9 cellular contexts compared by ENCODE assay signal in genomic region chr1:2587860-2588571, GRCh38. TPM values are rescaled to one million over a fixed set of nuclear protein-coding genes. Genes with fewer than 3 reads are reported as not detected.
DNase-seq lines count a peak whose midpoint lies in the region; ATAC-seq and TF ChIP-seq lines count a peak whose summit lies in the region.
"Had no signal": no experiment of that assay in that cellular context is flagged by ENCODE, and none has a peak within 500 bp of the region (broad histone marks: within the 10 kb centered on the region; RNA-seq: fewer than 3 reads in every experiment).

No MANE protein-coding gene starts in this region.

- H3K9me3 ChIP-seq in upper lobe of left lung: no peaks in the 10 kb centered on the region

- DNase-seq in activated naive CD4-positive, alpha-beta T cell treated with anti-CD3 and anti-CD28 coated beads for 36 hours: no peak
- no peak for DNase-seq in activated naive CD4-positive, alpha-beta T cell treated with Interleukin-2 at 50 U/mL for 16 hours
- no peak for DNase-seq in memory B cell (ENCODE audit: low spot score in 2 of 2)
- peak in 1 of 2 donors; percentile 76 for DNase-seq in upper lobe of left lung
- DNase-seq in COR-L47 (lab: John Stamatoyannopoulos, UW): no peak
- DNase-seq: NCI-H226 had no signal

- no peaks in the 10 kb centered on the region for H3K9me3 Mint-ChIP-seq in activated naive CD4-positive, alpha-beta T cell treated with anti-CD3 and anti-CD28 coated beads for 36 hours
- no peaks in the 10 kb centered on the region for H3K9me3 Mint-ChIP-seq in brain
- no peaks in the 10 kb centered on the region for H3K9me3 Mint-ChIP-seq in memory B cell

- no peak for TF ChIP-seq CTCF in brain (conservative IDR thresholded peaks at IDR 0.05)
- no peak for TF ChIP-seq CTCF in upper lobe of left lung (IDR thresholded peaks at IDR 0.05)

- TF ChIP-seq POLR2A in upper lobe of left lung (IDR thresholded peaks at IDR 0.05): no peak

- WGBS in upper lobe of left lung, 2 donors: 86 to 89% methylated on average over 5 to 16 of the region's 19 CpGs

- no peak for ATAC-seq in memory B cell (ENCODE audit: low read depth)
- no peak for ATAC-seq in upper lobe of left lung (ENCODE audit: low FRiP score in 2 of 2)
- no peak for ATAC-seq in GM21390 (IDR thresholded peaks at IDR 0.05; ENCODE audit: unreplicated experiment)
- no peak for ATAC-seq in HG02763 (IDR thresholded peaks at IDR 0.05; ENCODE audit: unreplicated experiment)

- peaks cover 0 to 18% (median 11%) of the 10 kb centered on the region in 4 donors for H3K36me3 ChIP-seq in upper lobe of left lung

- H3K4me1 Mint-ChIP-seq in activated naive CD4-positive, alpha-beta T cell treated with anti-CD3 and anti-CD28 coated beads for 36 hours (ENCODE audit: low read depth): peaks cover 37% of the 10 kb centered on the region
- H3K4me1 Mint-ChIP-seq in brain (peaks cover 26% of the 10 kb centered on the region), memory B cell (peaks cover 27% of the 10 kb centered on the region)

- no peak overlapping the region for H3K27ac Mint-ChIP-seq in activated naive CD4-positive, alpha-beta T cell treated with anti-CD3 and anti-CD28 coated beads for 36 hours
- peak overlapping the region in 1 of 5 experiments; percentile 43 for H3K27ac Mint-ChIP-seq in brain
- H3K27ac Mint-ChIP-seq in memory B cell: no peak overlapping the region

- H3K27me3 ChIP-seq in upper lobe of left lung: no peaks in the 10 kb centered on the region

- peak overlapping the region; percentile 80 for H3K4me3 Mint-ChIP-seq in activated naive CD4-positive, alpha-beta T cell treated with anti-CD3 and anti-CD28 coated beads for 36 hours
- peak overlapping the region; percentile 78 to 88 (median 80) for H3K4me3 Mint-ChIP-seq in brain
- peak overlapping the region; percentile 70 for H3K4me3 Mint-ChIP-seq in memory B cell

- peak overlapping the region in 3 of 4 donors; percentile 74 to 91 (median 90) for H3K4me3 ChIP-seq in upper lobe of left lung

- H3K27me3 Mint-ChIP-seq in activated naive CD4-positive, alpha-beta T cell treated with anti-CD3 and anti-CD28 coated beads for 36 hours (ENCODE audit: low read depth): no peaks in the 10 kb centered on the region
- H3K27me3 Mint-ChIP-seq in brain (peaks cover 2% of the 10 kb centered on the region), memory B cell (peaks cover 4% of the 10 kb centered on the region)

- CTCF ChIA-PET in activated naive CD4-positive, alpha-beta T cell treated with anti-CD3 and anti-CD28 coated beads for 36 hours (lab: Charles Lee): no interaction called here

- intact Hi-C loops in activated naive CD4-positive, alpha-beta T cell treated with anti-CD3 and anti-CD28 coated beads for 36 hours (cut with micrococcal nuclease): loop anchor here (2.0 to 10.0 kb wide), 2 partner anchors 293 to 393 kb away; partner anchors contain the start of gene FAAP20

- peaks cover 34 to 56% (median 37%) of the 10 kb centered on the region in 4 donors for H3K4me1 ChIP-seq in upper lobe of left lung

- peaks cover 3% of the 10 kb centered on the region for H3K36me3 Mint-ChIP-seq in activated naive CD4-positive, alpha-beta T cell treated with anti-CD3 and anti-CD28 coated beads for 36 hours (ENCODE audit: low read depth)
- H3K36me3 Mint-ChIP-seq in brain (peaks cover 9% of the 10 kb centered on the region), memory B cell (no peaks in the 10 kb centered on the region)

- H3K27ac ChIP-seq in upper lobe of left lung: peak overlapping the region in 1 of 4 donors; percentile 99

- no peak for TF ChIP-seq EP300 in upper lobe of left lung (IDR thresholded peaks at IDR 0.05)

RNA-seq across cellular contexts. Expression of gene PRXL2B, which starts 1.4 kb away (rescaled TPM):
- 10 to 100 TPM; 21.8 to 22.1 TPM for total RNA-seq in activated naive CD4-positive, alpha-beta T cell treated with anti-CD3 and anti-CD28 coated beads for 36 hours
- polyA plus RNA-seq in brain (ENCODE audit: insufficient read depth, low read depth, low replicate concordance): 42.7 TPM
- total RNA-seq in upper lobe of left lung: 10 to 100 TPM; 10.5 to 34.2 (median 22.0) TPM

RNA-seq across cellular contexts. Expression of gene TNFRSF14, which starts 31.8 kb away (rescaled TPM):
- total RNA-seq in activated naive CD4-positive, alpha-beta T cell treated with anti-CD3 and anti-CD28 coated beads for 36 hours: 100 to 1,000 TPM; 120 to 123 TPM
- polyA plus RNA-seq in brain (ENCODE audit: insufficient read depth, low read depth, low replicate concordance): 12.1 TPM
- total RNA-seq in upper lobe of left lung: 100 to 1,000 TPM in 4 of 6 donors, 10 to 100 TPM in 2; 61.1 to 641 (median 147) TPM

RNA-seq across cellular contexts. Expression of gene MMEL1, which starts 44.8 kb away (rescaled TPM):
- total RNA-seq in activated naive CD4-positive, alpha-beta T cell treated with anti-CD3 and anti-CD28 coated beads for 36 hours: 1 to 10 TPM; 1.2 to 1.5 TPM
- 1.3 TPM for polyA plus RNA-seq in brain (ENCODE audit: insufficient read depth, low read depth, low replicate concordance)
- total RNA-seq in upper lobe of left lung: 1 to 10 TPM in 4 of 6 donors, not detected in 2; 2.9 to 5.5 (median 5.1) TPM

RNA-seq across cellular contexts. Expression of gene HES5, which starts 58.0 kb away (rescaled TPM):
- total RNA-seq in activated naive CD4-positive, alpha-beta T cell treated with anti-CD3 and anti-CD28 coated beads for 36 hours: not detected
- 1.6 TPM for polyA plus RNA-seq in brain (ENCODE audit: insufficient read depth, low read depth, low replicate concordance)
- 1 to 10 TPM in 2 of 6 donors, under 1 TPM in 2, not detected in 2; 0.31 to 1.6 (median 0.92) TPM for total RNA-seq in upper lobe of left lung
